27 cellular contexts compared by ENCODE assay signal in genomic region chr5:167869125-167869524, GRCh38.
"Had no signal": no experiment of that assay in that cellular context is flagged by ENCODE, and none has a peak within 500 bp of the region (broad histone marks: within the 10 kb centered on the region; RNA-seq: fewer than 3 reads in every experiment).

No MANE protein-coding gene starts in this region.

- H3K36me3 ChIP-seq: stomach, suprapubic skin, thoracic aorta, thyroid gland, tibial artery, tibial nerve, transverse colon, upper lobe of left lung, upper lobe of right lung, uterus, vagina had no signal

- DNase-seq: stimulated activated CD4-positive, alpha-beta T cell treated with anti-CD3 and anti-CD28 coated beads, Interleukin-2, amount 100 ng/mL, for 48 hours; stimulated activated CD4-positive, alpha-beta T cell treated with anti-CD3 and anti-CD28 coated beads, Interleukin-4, amount 100 ng/mL, for 1 hour; stimulated activated CD4-positive, alpha-beta T cell treated with anti-CD3 and anti-CD28 coated beads, Interleukin-4, amount 100 ng/mL, for 24 hours; stimulated activated CD4-positive, alpha-beta T cell treated with anti-CD3 and anti-CD28 coated beads, Interleukin-4, amount 100 ng/mL, for 4 hours; stimulated activated CD8-positive, alpha-beta memory T cell treated with anti-CD3 and anti-CD28 coated beads, Interleukin-4, amount 100 ng/mL, for 48 hours; stimulated activated naive B cell treated with anti-CD40 and anti-IgM and Interleukin-4, amounts not matched to agents 10 μg/mL and 1 μg/mL and 100 μg/mL, for 72 hours; stimulated activated naive CD4-positive, alpha-beta T cell; stimulated activated naive CD4-positive, alpha-beta T cell treated with Interleukin-2 at 50 U/mL for 16 hours; stimulated activated naive CD8-positive, alpha-beta T cell treated with anti-CD3 and anti-CD28 coated beads, Interleukin-15, amount 100 ng/mL, for 72 hours; stimulated activated naive CD8-positive, alpha-beta T cell treated with anti-CD3 and anti-CD28 coated beads, Interleukin-15, Interleukin-2, amounts not matched to agents 100 U/mL and 50 U/mL, for 24 hours; stomach; substantia nigra; testis; thyroid gland; tibial artery; transverse colon; trophoblast cell; upper lobe of left lung; upper lobe of right lung; uterus had no signal

- H3K27ac ChIP-seq: stomach, suprapubic skin, testis, thoracic aorta, thyroid gland, tibial artery, tibial nerve, transverse colon, upper lobe of left lung, upper lobe of right lung, uterus, vagina had no signal

- FAIRE-seq: urothelium cell line had no signal

- H3K4me1 ChIP-seq: stomach, suprapubic skin, testis, tibial artery, transverse colon, upper lobe of left lung, upper lobe of right lung, uterus, vagina had no signal

- H3K27me3 ChIP-seq: stomach, suprapubic skin, testis, tibial artery, tibial nerve, transverse colon, upper lobe of left lung, upper lobe of right lung, uterus, vagina had no signal

- ATAC-seq: stimulated activated effector memory CD8-positive, alpha-beta T cell treated with anti-CD3 and anti-CD28 coated beads, Interleukin-12 subunit alpha, Interleukin-12 subunit beta, amount 100 ng/mL, for 72 hours; stimulated activated memory B cell treated with anti-CD40 and anti-IgM and Interleukin-4, amounts not matched to agents 10 μg/mL and 1 μg/mL and 100 μg/mL, for 72 hours; stimulated activated naive B cell treated with anti-CD40 and anti-IgM and Interleukin-4, amounts not matched to agents 10 μg/mL and 1 μg/mL and 100 μg/mL, for 72 hours; stimulated activated naive CD8-positive, alpha-beta T cell treated with anti-CD3 and anti-CD28 coated beads, Interleukin-15, amount 100 ng/mL, for 72 hours; stimulated activated naive CD8-positive, alpha-beta T cell treated with anti-CD3 and anti-CD28 coated beads, Interleukin-15, Interleukin-2, amounts not matched to agents 100 U/mL and 50 U/mL, for 24 hours; upper lobe of right lung had no signal

- H3K9me3 ChIP-seq: stomach, suprapubic skin, testis, thoracic aorta, thyroid gland, tibial artery, tibial nerve, transverse colon, upper lobe of left lung, upper lobe of right lung, uterus, vagina had no signal

- H3K4me3 ChIP-seq: stomach, suprapubic skin, testis, thoracic aorta, thyroid gland, tibial artery, tibial nerve, transverse colon, upper lobe of left lung, upper lobe of right lung, uterus, vagina had no signal
